In the genomic region with DNA sequence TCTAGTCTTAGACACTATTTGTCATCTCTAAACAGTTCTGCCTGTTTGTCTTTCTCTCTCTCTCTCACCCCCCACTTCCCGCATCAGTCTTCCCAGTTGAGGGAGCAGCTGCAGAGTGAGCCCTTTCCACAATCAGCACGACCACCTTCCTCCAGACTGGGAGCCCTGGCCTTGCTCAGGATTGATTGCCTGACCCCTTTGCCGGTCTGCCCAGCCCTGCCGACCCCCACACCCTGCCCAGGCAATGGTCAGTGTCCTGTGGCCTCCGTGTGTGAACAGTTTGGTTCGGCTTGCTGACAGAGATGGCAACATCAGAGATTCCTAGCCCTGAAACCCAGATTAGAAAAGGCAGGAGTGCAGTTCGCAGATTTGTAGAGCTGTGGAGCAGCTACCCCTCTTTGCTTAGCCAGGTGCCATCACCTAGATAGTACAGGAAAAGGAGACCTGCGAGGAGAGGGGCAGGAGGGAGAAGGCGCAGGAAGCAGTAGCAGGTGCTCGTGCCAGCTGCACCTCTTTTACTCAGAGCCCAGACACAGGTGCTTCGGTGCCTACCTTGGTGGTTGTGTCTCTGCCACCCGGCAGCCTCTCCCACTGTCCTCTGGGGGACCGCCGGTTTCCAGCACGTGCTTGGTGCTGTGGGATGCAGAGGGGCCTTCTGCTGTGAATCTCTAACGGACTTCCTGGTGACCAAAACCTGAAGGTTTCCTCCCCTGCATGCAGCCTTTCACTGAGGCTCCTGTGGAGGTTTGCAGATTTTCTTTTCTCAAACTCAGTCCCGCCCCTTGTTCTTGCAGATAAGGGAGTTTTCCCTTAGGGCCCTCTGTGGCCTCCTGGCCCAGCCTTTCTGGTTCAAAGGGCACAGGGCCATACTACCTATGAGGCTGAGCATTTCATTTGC, we compare ENCODE assay signal across 13 cellular contexts.
A peak's percentile ranks its signal among the peaks of the same experiment; 100 is the strongest.
DNase-seq lines count a peak whose midpoint lies in the region; ATAC-seq and TF ChIP-seq lines count a peak whose summit lies in the region.
"Had no signal": no experiment of that assay in that cellular context is flagged by ENCODE, and none has a peak within 500 bp of the region (broad histone marks: within the 10 kb centered on the region; RNA-seq: fewer than 3 reads in every experiment).

No MANE protein-coding gene starts in this region.

- no peak overlapping the region for H3K27ac ChIP-seq in hepatocyte
- H3K27ac ChIP-seq: testis had no signal

- no peaks in the 10 kb centered on the region for H3K79me2 ChIP-seq in hepatocyte

- CTCF ChIA-PET in activated CD4-positive, alpha-beta T cell treated with anti-CD3 and anti-CD28 coated beads for 36 hours (lab: Charles Lee): interaction anchor here (0.9 to 3.5 kb wide), 7 partner anchors 23 to 135 kb away, joined by 3 to 42 read pairs (median 3); a partner anchor contains a TSS
- CTCF ChIA-PET in activated CD4-positive, alpha-beta memory T cell treated with anti-CD3 and anti-CD28 coated beads, Interleukin-2, amount 10 ng/mL, durations not matched to agents 7 days and 5 days (lab: Charles Lee): interaction anchor here (4.8 kb wide), 1 partner anchor 117 kb away, joined by 51 read pairs; no protein-coding TSS in a partner anchor

- no peak overlapping the region for H2AFZ ChIP-seq in hepatocyte

- DNase-seq in activated CD4-positive, alpha-beta T cell treated with anti-CD3 and anti-CD28 coated beads for 36 hours: peak; percentile 46
- DNase-seq in activated CD4-positive, alpha-beta T cell treated with anti-CD3 and anti-CD28 coated beads for 4 hours: no peak
- DNase-seq in activated CD4-positive, alpha-beta memory T cell treated with anti-CD3 and anti-CD28 coated beads, Interleukin-2, amount 10 ng/mL, durations not matched to agents 7 days and 5 days: no peak
- DNase-seq in hepatocyte (ENCODE audit: low spot score) (peak; percentile 27), DMS79 (lab: John Stamatoyannopoulos, UW) (no peak), anterior cingulate cortex (lab: John Stamatoyannopoulos, UW) (no peak), amygdala (lab: John Stamatoyannopoulos, UW) (no peak)
- no peak for DNase-seq in stimulated activated naive B cell treated with anti-CD40 and anti-IgM and Interleukin-4, amounts not matched to agents 10 μg/mL and 1 μg/mL and 100 μg/mL, for 72 hours
- DNase-seq: hippocampal formation, T1000, testis had no signal

- intact Hi-C loops in activated CD4-positive, alpha-beta T cell treated with anti-CD3 and anti-CD28 coated beads for 36 hours (cut with DNase I, micrococcal nuclease): loop anchor here (1.0 to 5.0 kb wide), 5 partner anchors 10 to 226 kb away; a partner anchor contains a TSS

- no peaks in the 10 kb centered on the region for H3K9me3 ChIP-seq in hepatocyte (ENCODE audit: low read depth)
- H3K9me3 ChIP-seq: testis had no signal

- H3K4me3 ChIP-seq in hepatocyte: no peak overlapping the region
- H3K4me3 ChIP-seq: testis had no signal

- H3K4me1 Mint-ChIP-seq in activated CD4-positive, alpha-beta T cell treated with anti-CD3 and anti-CD28 coated beads for 36 hours: peaks cover 82% of the 10 kb centered on the region
- H3K4me1 Mint-ChIP-seq in activated CD4-positive, alpha-beta memory T cell treated with anti-CD3 and anti-CD28 coated beads, Interleukin-2, amount 10 ng/mL, durations not matched to agents 7 days and 5 days: peaks cover 66% of the 10 kb centered on the region
- peaks cover 27 to 42% of the 10 kb centered on the region in 2 donors for H3K4me1 Mint-ChIP-seq in stimulated activated naive B cell treated with anti-CD40 and anti-IgM and Interleukin-4, amounts not matched to agents 10 μg/mL and 1 μg/mL and 100 μg/mL, for 72 hours

- ATAC-seq in activated CD4-positive, alpha-beta T cell treated with anti-CD3 and anti-CD28 coated beads for 36 hours: peak; percentile 20
- ATAC-seq in stimulated activated naive B cell treated with anti-CD40 and anti-IgM and Interleukin-4, amounts not matched to agents 10 μg/mL and 1 μg/mL and 100 μg/mL, for 72 hours (replicated peaks): peak; percentile 66 to 72
- ATAC-seq: HCT116 had no signal

- 77% methylated on average over 17 of the region's 17 CpGs for WGBS in hepatocyte (ENCODE audit: low lambda C conversion rate, missing lambda C conversion rate)

- H4K20me1 ChIP-seq in hepatocyte (ENCODE audit: insufficient read depth, poor library complexity, severe bottlenecking): no peaks in the 10 kb centered on the region

- H3K4me3 Mint-ChIP-seq in activated CD4-positive, alpha-beta T cell treated with anti-CD3 and anti-CD28 coated beads for 36 hours: peak overlapping the region; percentile 79
- peak overlapping the region; percentile 74 for H3K4me3 Mint-ChIP-seq in activated CD4-positive, alpha-beta memory T cell treated with anti-CD3 and anti-CD28 coated beads, Interleukin-2, amount 10 ng/mL, durations not matched to agents 7 days and 5 days
- peak overlapping the region in 1 of 2 donors; percentile 52 for H3K4me3 Mint-ChIP-seq in stimulated activated naive B cell treated with anti-CD40 and anti-IgM and Interleukin-4, amounts not matched to agents 10 μg/mL and 1 μg/mL and 100 μg/mL, for 72 hours

- peaks cover 5% of the 10 kb centered on the region for H3K4me1 ChIP-seq in hepatocyte (ENCODE audit: insufficient read depth)
- H3K4me1 ChIP-seq: testis had no signal

- POLR2A ChIA-PET in activated CD4-positive, alpha-beta T cell treated with anti-CD3 and anti-CD28 coated beads for 36 hours (lab: Charles Lee): interaction anchor here (1.5 to 1.7 kb wide), 2 partner anchors 8 to 19 kb away, joined by 3 to 4 read pairs; no protein-coding TSS in a partner anchor
- POLR2A ChIA-PET in activated CD4-positive, alpha-beta memory T cell treated with anti-CD3 and anti-CD28 coated beads, Interleukin-2, amount 10 ng/mL, durations not matched to agents 7 days and 5 days (lab: Charles Lee): interaction anchor here (0.6 to 3.1 kb wide), 5 partner anchors 9 to 308 kb away, joined by 3 to 25 read pairs (median 14); a partner anchor contains a TSS

- no peaks in the 10 kb centered on the region for H3K9me3 Mint-ChIP-seq in activated CD4-positive, alpha-beta T cell treated with anti-CD3 and anti-CD28 coated beads for 36 hours (ENCODE audit: low read depth)
- H3K9me3 Mint-ChIP-seq in activated CD4-positive, alpha-beta memory T cell treated with anti-CD3 and anti-CD28 coated beads, Interleukin-2, amount 10 ng/mL, durations not matched to agents 7 days and 5 days: no peaks in the 10 kb centered on the region
- no peaks in the 10 kb centered on the region for H3K9me3 Mint-ChIP-seq in stimulated activated naive B cell treated with anti-CD40 and anti-IgM and Interleukin-4, amounts not matched to agents 10 μg/mL and 1 μg/mL and 100 μg/mL, for 72 hours
- H3K9me3 Mint-ChIP-seq: nephron had no signal

- TF ChIP-seq CTCF in hepatocyte (IDR thresholded peaks at IDR 0.05; ENCODE audit: poor library complexity): no peak

- peak overlapping the region; percentile 65 for H3K4me2 ChIP-seq in hepatocyte

- H3K27me3 ChIP-seq in hepatocyte: no peaks in the 10 kb centered on the region
- H3K27me3 ChIP-seq: testis had no signal

- no peaks in the 10 kb centered on the region for H3K36me3 Mint-ChIP-seq in activated CD4-positive, alpha-beta T cell treated with anti-CD3 and anti-CD28 coated beads for 36 hours (ENCODE audit: low read depth)
- peaks cover 16% of the 10 kb centered on the region for H3K36me3 Mint-ChIP-seq in activated CD4-positive, alpha-beta memory T cell treated with anti-CD3 and anti-CD28 coated beads, Interleukin-2, amount 10 ng/mL, durations not matched to agents 7 days and 5 days (ENCODE audit: low read depth)
- H3K36me3 Mint-ChIP-seq in stimulated activated naive B cell treated with anti-CD40 and anti-IgM and Interleukin-4, amounts not matched to agents 10 μg/mL and 1 μg/mL and 100 μg/mL, for 72 hours: peaks cover 3 to 7% of the 10 kb centered on the region in 2 donors

- no peaks in the 10 kb centered on the region for H3K9me2 ChIP-seq in hepatocyte (replicated peaks; ENCODE audit: insufficient read depth)

- H3K27me3 Mint-ChIP-seq in activated CD4-positive, alpha-beta T cell treated with anti-CD3 and anti-CD28 coated beads for 36 hours: no peaks in the 10 kb centered on the region
- peaks cover 25% of the 10 kb centered on the region for H3K27me3 Mint-ChIP-seq in activated CD4-positive, alpha-beta memory T cell treated with anti-CD3 and anti-CD28 coated beads, Interleukin-2, amount 10 ng/mL, durations not matched to agents 7 days and 5 days
- H3K27me3 Mint-ChIP-seq in stimulated activated naive B cell treated with anti-CD40 and anti-IgM and Interleukin-4, amounts not matched to agents 10 μg/mL and 1 μg/mL and 100 μg/mL, for 72 hours: no peaks in the 10 kb centered on the region

- H3K27ac Mint-ChIP-seq in activated CD4-positive, alpha-beta T cell treated with anti-CD3 and anti-CD28 coated beads for 36 hours: peak overlapping the region; percentile 91
- H3K27ac Mint-ChIP-seq in activated CD4-positive, alpha-beta memory T cell treated with anti-CD3 and anti-CD28 coated beads, Interleukin-2, amount 10 ng/mL, durations not matched to agents 7 days and 5 days: peak overlapping the region; percentile 48
- no peak overlapping the region for H3K27ac Mint-ChIP-seq in stimulated activated naive B cell treated with anti-CD40 and anti-IgM and Interleukin-4, amounts not matched to agents 10 μg/mL and 1 μg/mL and 100 μg/mL, for 72 hours

- no peaks in the 10 kb centered on the region for H3K36me3 ChIP-seq in hepatocyte (replicated peaks; ENCODE audit: insufficient read depth, low read depth)

Comparison
In these comparisons a context has a peak if more than half of its experiments do, and no peak if none do; other contexts are left out.
1. DNase-seq: peak in activated CD4-positive, alpha-beta T cell treated with anti-CD3 and anti-CD28 coated beads for 36 hours (single experiment) and hepatocyte (single experiment); none in activated CD4-positive, alpha-beta T cell treated with anti-CD3 and anti-CD28 coated beads for 4 hours (0 of 2), activated CD4-positive, alpha-beta memory T cell treated with anti-CD3 and anti-CD28 coated beads, Interleukin-2, amount 10 ng/mL, durations not matched to agents 7 days and 5 days (single experiment), stimulated activated naive B cell treated with anti-CD40 and anti-IgM and Interleukin-4, amounts not matched to agents 10 μg/mL and 1 μg/mL and 100 μg/mL, for 72 hours (single experiment), DMS79 (single experiment), anterior cingulate cortex (0 of 58) and amygdala (0 of 56).